Comparison of ENCODE assay signal across 10 cellular contexts in genomic region chr5:135898651-135899050, GRCh38. TPM values are rescaled to one million over a fixed set of nuclear protein-coding genes. Genes with fewer than 3 reads are reported as not detected.
"Had no signal": no experiment of that assay in that cellular context is flagged by ENCODE, and none has a peak within 500 bp of the region (broad histone marks: within the 10 kb centered on the region; RNA-seq: fewer than 3 reads in every experiment).

No MANE protein-coding gene starts in this region.

- H3K4me1 ChIP-seq: HAP-1 had no signal

- H3K9me3 ChIP-seq: HAP-1 had no signal

- H3K4me3 ChIP-seq: GM23248, GM23338, HAP-1 had no signal

- DNase-seq: GM23248, GOT3, H7, H9, HCEC 1CT, HFFc6 had no signal

- H3K36me3 ChIP-seq: HAP-1 had no signal

- H3K27ac ChIP-seq: GM23248 had no signal

RNA-seq across cellular contexts. Expression of gene IL9, which starts 3.0 kb away (rescaled TPM):
- total RNA-seq: GM23248, GM23338, H1, H4, H7, H9, HFFc6 had no signal

RNA-seq across cellular contexts. Expression of gene LECT2, which starts 56.1 kb away (rescaled TPM):
- total RNA-seq: GM23338, H1, H4, H7, H9, HFFc6 had no signal
